Comparison of ENCODE assay signal across 20 cellular contexts in genomic region chr3:52523386-52524257, GRCh38. TPM values are rescaled to one million over a fixed set of nuclear protein-coding genes. Genes with fewer than 3 reads are reported as not detected.
DNase-seq lines count a peak whose midpoint lies in the region; ATAC-seq and TF ChIP-seq lines count a peak whose summit lies in the region.
"Had no signal": no experiment of that assay in that cellular context is flagged by ENCODE, and none has a peak within 500 bp of the region (broad histone marks: within the 10 kb centered on the region; RNA-seq: fewer than 3 reads in every experiment).

No MANE protein-coding gene starts in this region.

- H3K27ac Mint-ChIP-seq in stimulated activated effector memory CD8-positive, alpha-beta T cell treated with anti-CD3 and anti-CD28 coated beads, Interleukin-12 subunit alpha, Interleukin-12 subunit beta, amount 100 ng/mL, for 72 hours, result peak overlapping the region; percentile 81
- H3K27ac Mint-ChIP-seq in activated naive CD4-positive, alpha-beta T cell treated with anti-CD3 and anti-CD28 coated beads, Interleukin-2, amount 50 U/mL, for 72 hours, result peak overlapping the region in 1 of 2 donors; percentile 68
- H3K27ac Mint-ChIP-seq: endodermal cell had no signal

- H3K4me3 ChIP-seq in coronary artery (no peak overlapping the region), left lung (no peak overlapping the region)
- H3K4me3 ChIP-seq: vagina had no signal

- TF ChIP-seq CTCF in coronary artery (IDR thresholded peaks at IDR 0.05) (no peak), left lung (IDR thresholded peaks at IDR 0.05) (no peak)

- H3K36me3 Mint-ChIP-seq in stimulated activated effector memory CD8-positive, alpha-beta T cell treated with anti-CD3 and anti-CD28 coated beads, Interleukin-12 subunit alpha, Interleukin-12 subunit beta, amount 100 ng/mL, for 72 hours, result peaks cover 22% of the 10 kb centered on the region
- no peaks in the 10 kb centered on the region for H3K36me3 Mint-ChIP-seq in activated naive CD4-positive, alpha-beta T cell treated with anti-CD3 and anti-CD28 coated beads, Interleukin-2, amount 50 U/mL, for 72 hours

- H3K9me3 Mint-ChIP-seq in stimulated activated effector memory CD8-positive, alpha-beta T cell treated with anti-CD3 and anti-CD28 coated beads, Interleukin-12 subunit alpha, Interleukin-12 subunit beta, amount 100 ng/mL, for 72 hours, result no peaks in the 10 kb centered on the region
- H3K9me3 Mint-ChIP-seq in activated naive CD4-positive, alpha-beta T cell treated with anti-CD3 and anti-CD28 coated beads, Interleukin-2, amount 50 U/mL, for 72 hours, result no peaks in the 10 kb centered on the region
- H3K9me3 Mint-ChIP-seq: endodermal cell had no signal

- H3K27ac ChIP-seq in coronary artery, result peak overlapping the region; percentile 94
- H3K27ac ChIP-seq in left lung, result peak overlapping the region in 1 of 2 donors; percentile 54

- H3K4me1 ChIP-seq in left lung, result peaks cover 32 to 35% of the 10 kb centered on the region in 2 donors

- H3K4me1 Mint-ChIP-seq in stimulated activated effector memory CD8-positive, alpha-beta T cell treated with anti-CD3 and anti-CD28 coated beads, Interleukin-12 subunit alpha, Interleukin-12 subunit beta, amount 100 ng/mL, for 72 hours, result no peaks in the 10 kb centered on the region
- H3K4me1 Mint-ChIP-seq: endodermal cell had no signal

- ATAC-seq in left lung (no peak), HG02588 (IDR thresholded peaks at IDR 0.05; ENCODE audit: unreplicated experiment) (no peak)
- ATAC-seq in stimulated activated effector memory CD8-positive, alpha-beta T cell treated with anti-CD3 and anti-CD28 coated beads, Interleukin-12 subunit alpha, Interleukin-12 subunit beta, amount 100 ng/mL, for 72 hours, result no peak
- ATAC-seq in activated naive CD4-positive, alpha-beta T cell treated with anti-CD3 and anti-CD28 coated beads, Interleukin-2, amount 50 U/mL, for 72 hours, result no peak

- no peaks in the 10 kb centered on the region for H3K27me3 ChIP-seq in left lung
- H3K27me3 ChIP-seq: vagina had no signal

- no peak overlapping the region for H3K4me3 Mint-ChIP-seq in stimulated activated effector memory CD8-positive, alpha-beta T cell treated with anti-CD3 and anti-CD28 coated beads, Interleukin-12 subunit alpha, Interleukin-12 subunit beta, amount 100 ng/mL, for 72 hours
- H3K4me3 Mint-ChIP-seq: endodermal cell had no signal

- DNase-seq in coronary artery (ENCODE audit: low spot score) (no peak), left lung (peak; percentile 30 to 76)
- DNase-seq in stimulated activated effector memory CD8-positive, alpha-beta T cell treated with anti-CD3 and anti-CD28 coated beads, Interleukin-12 subunit alpha, Interleukin-12 subunit beta, amount 100 ng/mL, for 72 hours (ENCODE audit: low spot score in 2 of 2), result no peak
- DNase-seq in activated naive CD4-positive, alpha-beta T cell treated with anti-CD3 and anti-CD28 coated beads, Interleukin-2, amount 50 U/mL, for 72 hours (ENCODE audit: low spot score in 2 of 2), result no peak
- no peak for DNase-seq in activated CD8-positive, alpha-beta memory T cell treated with anti-CD3 and anti-CD28 coated beads, Interleukin-2, amount 50 U/mL, for 48 hours
- DNase-seq: activated CD4-positive, CD25-positive, alpha-beta regulatory T cell treated with anti-CD3 and anti-CD28 coated beads, Interleukin-2, amount 50 U/mL, for 72 hours; endodermal cell; hypothalamus; KG1; kidney glomerular epithelial cell; NCI-H2171 treated with DMSO at 0.1 percent for 48 hours; NCI-H69; nucleus accumbens; stimulated activated CD4-positive, alpha-beta T cell treated with anti-CD3 and anti-CD28 coated beads, Interleukin-2, amount 100 ng/mL, for 24 hours had no signal

- intact Hi-C loops in left lung (cut with DNase I), result no loop called here

- H3K9me3 ChIP-seq in left lung, result no peaks in the 10 kb centered on the region
- H3K9me3 ChIP-seq: vagina had no signal

- peaks cover 0 to 87% of the 10 kb centered on the region in 2 donors for H3K36me3 ChIP-seq in left lung

TF ChIP-seq in PFSK-1, 5 proteins besides CTCF, POLR2A, EP300 and RAD21:
- peak; percentile 31; the same call in 1 of the 2 replicates for TF ChIP-seq POLR2AphosphoS5 (IDR thresholded peaks at IDR 0.05; ENCODE audit: low read depth, low read length)
- TF ChIP-seq SIN3A (IDR thresholded peaks at IDR 0.05; ENCODE audit: borderline replicate concordance, insufficient read depth, low read length), result no peak

RNA-seq across cellular contexts. Expression of gene NT5DC2, which starts 10.0 kb away (rescaled TPM):
- 211 TPM for polyA plus RNA-seq in PFSK-1 (2012; ENCODE audit: insufficient read length, low read depth)
- total RNA-seq in left lung, result 10 to 100 TPM; 81.8 to 83.1 TPM
- 10 to 100 TPM; 26.5 to 30.6 TPM for total RNA-seq in activated naive CD4-positive, alpha-beta T cell treated with anti-CD3 and anti-CD28 coated beads, Interleukin-2, amount 50 U/mL, for 72 hours

RNA-seq across cellular contexts. Expression of gene UQCC5, which starts 12.8 kb away (rescaled TPM):
- polyA plus RNA-seq in PFSK-1 (2012; ENCODE audit: insufficient read length, low read depth), result 90.1 TPM
- 10 to 100 TPM; 19.0 to 20.4 TPM for total RNA-seq in left lung
- 10 to 100 TPM; 14.1 to 16.8 TPM for total RNA-seq in activated naive CD4-positive, alpha-beta T cell treated with anti-CD3 and anti-CD28 coated beads, Interleukin-2, amount 50 U/mL, for 72 hours

RNA-seq across cellular contexts. Expression of gene STAB1, which starts 28.5 kb away (rescaled TPM):
- polyA plus RNA-seq in PFSK-1 (2012; ENCODE audit: insufficient read length, low read depth), result 0.31 TPM
- 100 to 1,000 TPM; 122 to 334 TPM for total RNA-seq in left lung
- under 1 TPM in 1 of 2 donors, not detected in 1; 0.36 TPM for total RNA-seq in activated naive CD4-positive, alpha-beta T cell treated with anti-CD3 and anti-CD28 coated beads, Interleukin-2, amount 50 U/mL, for 72 hours
- total RNA-seq: G401, OCI-LY7, SK-MEL-5 had no signal

Comparison
In these comparisons a context has a peak if more than half of its experiments do, and no peak if none do; other contexts are left out.
1. DNase-seq: peak in left lung (2 of 2); none in coronary artery (single experiment), stimulated activated effector memory CD8-positive, alpha-beta T cell treated with anti-CD3 and anti-CD28 coated beads, Interleukin-12 subunit alpha, Interleukin-12 subunit beta, amount 100 ng/mL, for 72 hours (0 of 2), activated naive CD4-positive, alpha-beta T cell treated with anti-CD3 and anti-CD28 coated beads, Interleukin-2, amount 50 U/mL, for 72 hours (0 of 2) and activated CD8-positive, alpha-beta memory T cell treated with anti-CD3 and anti-CD28 coated beads, Interleukin-2, amount 50 U/mL, for 48 hours (single experiment).
2. RNA of gene STAB1, which starts 28.5 kb away (total RNA-seq): 122 to 334 TPM in left lung; 0.36 TPM in activated naive CD4-positive, alpha-beta T cell treated with anti-CD3 and anti-CD28 coated beads, Interleukin-2, amount 50 U/mL, for 72 hours; every median in the first group is over 10 times any median in the second.